21 cellular contexts compared by ENCODE assay signal in genomic region chr5:61827445-61827975, GRCh38.
"Had no signal": no experiment of that assay in that cellular context is flagged by ENCODE, and none has a peak within 500 bp of the region (broad histone marks: within the 10 kb centered on the region; RNA-seq: fewer than 3 reads in every experiment).

No MANE protein-coding gene starts in this region.

- H3K36me3 ChIP-seq: SJSA1 had no signal

- H3K4me3 ChIP-seq: K562, SJSA1, SK-N-MC had no signal

- H3K4me2 ChIP-seq: KMS-11 had no signal

- DNase-seq: MV-4-11, NCI-H1048, NCI-H1105, NCI-H146, NCI-H1694 treated with DMSO at 0.1 percent for 48 hours, NCI-H1930, NCI-H2081, NCI-H2107, NCI-H2227 treated with DMSO at 0.1 percent for 48 hours, NCI-H446, NCI-H510A, NCI-H524 treated with DMSO at 0.1 percent for 48 hours, NCI-H69, NCI-H774, Right ventricle myocardium superior, RPMI8226, SIG-M5 had no signal

- H3K9me3 ChIP-seq: SJSA1 had no signal

- ATAC-seq: K562 had no signal

- H3K27ac ChIP-seq: KMS-11, SJSA1, SK-N-MC had no signal

- H3K4me1 ChIP-seq: SJSA1 had no signal

- H3K9ac ChIP-seq: KMS-11 had no signal
